Comparison of ENCODE assay signal across 9 cellular contexts in the genomic region with DNA sequence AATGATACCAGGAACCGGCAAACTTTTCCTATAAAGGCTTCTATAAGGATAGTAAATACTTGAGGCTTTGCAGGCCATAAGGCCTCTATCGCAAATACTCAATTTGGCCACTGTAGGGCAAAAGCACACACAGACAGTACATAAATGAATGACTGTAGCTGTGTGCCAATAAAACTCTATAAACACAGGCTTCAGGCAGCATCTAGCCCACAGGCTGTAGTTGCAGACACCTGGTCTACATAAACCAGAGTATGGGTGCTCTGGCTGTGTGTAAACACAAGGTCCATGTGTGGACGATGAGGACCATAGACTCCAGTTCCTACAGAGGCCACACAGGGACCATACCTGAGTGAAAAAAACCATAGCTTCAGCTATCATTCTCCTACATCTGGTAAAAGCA. TPM values are rescaled to one million over a fixed set of nuclear protein-coding genes. Genes with fewer than 3 reads are reported as not detected.
A peak's percentile ranks its signal among the peaks of the same experiment; 100 is the strongest.
DNase-seq lines count a peak whose midpoint lies in the region; ATAC-seq and TF ChIP-seq lines count a peak whose summit lies in the region.
"Had no signal": no experiment of that assay in that cellular context is flagged by ENCODE, and none has a peak within 500 bp of the region (broad histone marks: within the 10 kb centered on the region; RNA-seq: fewer than 3 reads in every experiment).

No MANE protein-coding gene starts in this region.

- H3K27me3 Mint-ChIP-seq in progenitor cell of endocrine pancreas: no peaks in the 10 kb centered on the region
- H3K27me3 Mint-ChIP-seq in stimulated activated naive B cell treated with anti-CD40 and anti-IgM and Interleukin-4, amounts not matched to agents 10 μg/mL and 1 μg/mL and 100 μg/mL, for 72 hours: no peaks in the 10 kb centered on the region

- CTCF ChIA-PET in PC-3 (lab: Charles Lee): interaction anchor here (0.6 to 1.4 kb wide), 6 partner anchors 30 to 80 kb away, joined by 3 to 15 read pairs (median 4); no protein-coding TSS in a partner anchor

- no peak overlapping the region for H2AFZ ChIP-seq in PC-3 (ENCODE audit: low read length)

- no peak overlapping the region for H3K4me3 Mint-ChIP-seq in progenitor cell of endocrine pancreas (ENCODE audit: low read depth)
- H3K4me3 Mint-ChIP-seq in stimulated activated naive B cell treated with anti-CD40 and anti-IgM and Interleukin-4, amounts not matched to agents 10 μg/mL and 1 μg/mL and 100 μg/mL, for 72 hours: no peak overlapping the region

- peaks cover 8% of the 10 kb centered on the region; the same call in 1 of the 2 replicates for H3K4me1 ChIP-seq in PC-3 (ENCODE audit: insufficient read depth, low read length)

- BruUV-seq in PC-3 (replicated peaks; lab: Mats Ljungman, UMichigan): no TSS peak

- no peaks in the 10 kb centered on the region for H4K20me1 ChIP-seq in PC-3 (ENCODE audit: low read length)

- no peaks in the 10 kb centered on the region for H3K9me3 Mint-ChIP-seq in progenitor cell of endocrine pancreas (ENCODE audit: low read depth)
- no peaks in the 10 kb centered on the region for H3K9me3 Mint-ChIP-seq in stimulated activated naive B cell treated with anti-CD40 and anti-IgM and Interleukin-4, amounts not matched to agents 10 μg/mL and 1 μg/mL and 100 μg/mL, for 72 hours

- no peak overlapping the region for H3K9ac ChIP-seq in PC-3 (ENCODE audit: low read length)

- peaks cover 4% of the 10 kb centered on the region for H3K4me1 Mint-ChIP-seq in progenitor cell of endocrine pancreas (ENCODE audit: low read depth)
- peaks cover 0 to 4% of the 10 kb centered on the region in 2 donors for H3K4me1 Mint-ChIP-seq in stimulated activated naive B cell treated with anti-CD40 and anti-IgM and Interleukin-4, amounts not matched to agents 10 μg/mL and 1 μg/mL and 100 μg/mL, for 72 hours

- peaks cover 23% of the 10 kb centered on the region for H3K36me3 Mint-ChIP-seq in progenitor cell of endocrine pancreas (ENCODE audit: insufficient read depth)
- peaks cover 21 to 46% of the 10 kb centered on the region in 2 donors for H3K36me3 Mint-ChIP-seq in stimulated activated naive B cell treated with anti-CD40 and anti-IgM and Interleukin-4, amounts not matched to agents 10 μg/mL and 1 μg/mL and 100 μg/mL, for 72 hours

- H3F3A ChIP-seq in PC-3 (ENCODE audit: low read length, unreplicated experiment): no peaks in the 10 kb centered on the region

- H3K27ac ChIP-seq in PC-3 (ENCODE audit: low read length): no peak overlapping the region

- TF ChIP-seq CTCF in PC-3 (conservative IDR thresholded peaks at IDR 0.05; ENCODE audit: low read depth, low read length) (peak; percentile 52; the same call in 1 of the 2 replicates), foreskin fibroblast (IDR thresholded peaks at IDR 0.05; ENCODE audit: low read depth, low read length) (peak; percentile 9), progenitor cell of endocrine pancreas (IDR thresholded peaks at IDR 0.05; ENCODE audit: unreplicated experiment) (no peak)

- 0 out of 2 replicates have a peak, but pooled peaks cover 11% of the 10 kb centered on the region for H3K79me2 ChIP-seq in PC-3 (ENCODE audit: low read length)

- no peaks in the 10 kb centered on the region for H3K9me2 ChIP-seq in PC-3 (replicated peaks; ENCODE audit: low read length)

- DNase-seq in ELR (ENCODE audit: low read depth) (peak; percentile 28), PC-3 (peak; percentile 59), foreskin fibroblast (peak in 1 of 2 donors; percentile 44), progenitor cell of endocrine pancreas (ENCODE audit: low spot score, unreplicated experiment) (no peak), T-helper 1 cell (no peak), amniotic stem cell (lab: John Stamatoyannopoulos, UW) (no peak)
- DNase-seq in stimulated activated naive B cell treated with anti-CD40 and anti-IgM and Interleukin-4, amounts not matched to agents 10 μg/mL and 1 μg/mL and 100 μg/mL, for 72 hours: no peak
- DNase-seq: stimulated activated CD4-positive, alpha-beta T cell treated with anti-CD3 and anti-CD28 coated beads, Interleukin-1b, Interleukin-23, amount 100 ng/mL, for 48 hours had no signal

- H3K4me3 ChIP-seq in PC-3 (ENCODE audit: low read length) (no peak overlapping the region), foreskin fibroblast (ENCODE audit: low read depth in 1 of 2, low read length in 2 of 2) (no peak overlapping the region)

- H3K4me2 ChIP-seq in PC-3 (ENCODE audit: low read length): no peak overlapping the region

- H3K27ac Mint-ChIP-seq in progenitor cell of endocrine pancreas: peak overlapping the region; percentile 49
- H3K27ac Mint-ChIP-seq in stimulated activated naive B cell treated with anti-CD40 and anti-IgM and Interleukin-4, amounts not matched to agents 10 μg/mL and 1 μg/mL and 100 μg/mL, for 72 hours: no peak overlapping the region

- H3K9me3 ChIP-seq in PC-3 (ENCODE audit: low read length): no peaks in the 10 kb centered on the region

- H3K36me3 ChIP-seq in PC-3 (ENCODE audit: low read depth, low read length): peaks cover 27% of the 10 kb centered on the region

- POLR2A ChIA-PET in PC-3 (lab: Charles Lee; ENCODE audit: unreplicated experiment): interaction anchor here (0.6 to 0.7 kb wide), 2 partner anchors 25 to 77 kb away, joined by 3 to 9 read pairs; no protein-coding TSS in a partner anchor

- intact Hi-C loops in PC-3 (cut with micrococcal nuclease): loop anchor here (1.0 to 2.0 kb wide), 4 partner anchors 30 to 80 kb away; no protein-coding TSS in a partner anchor

- ATAC-seq in PC-3: peak; percentile 98
- no peak for ATAC-seq in GM21717 (IDR thresholded peaks at IDR 0.05; ENCODE audit: unreplicated experiment)
- ATAC-seq in stimulated activated naive B cell treated with anti-CD40 and anti-IgM and Interleukin-4, amounts not matched to agents 10 μg/mL and 1 μg/mL and 100 μg/mL, for 72 hours (replicated peaks): no peak

- H3K27me3 ChIP-seq in PC-3 (ENCODE audit: low read length): no peaks in the 10 kb centered on the region

RNA-seq across cellular contexts. Expression of a gene that starts 52.2 kb away (rescaled TPM):
- total RNA-seq in PC-3 (2014; rRNA removed): 11.6 and 12.8 TPM in 2 replicates
- 100 and 102 TPM in 2 replicates for total RNA-seq in progenitor cell of endocrine pancreas

Comparison
In these comparisons a context has a peak if more than half of its experiments do, and no peak if none do; other contexts are left out.
1. DNase-seq: peak in ELR (single experiment) and PC-3 (single experiment); none in progenitor cell of endocrine pancreas (single experiment), stimulated activated naive B cell treated with anti-CD40 and anti-IgM and Interleukin-4, amounts not matched to agents 10 μg/mL and 1 μg/mL and 100 μg/mL, for 72 hours (single experiment), T-helper 1 cell (0 of 5) and amniotic stem cell (single experiment).